Comparison of ENCODE assay signal across 13 cellular contexts in the genomic region with DNA sequence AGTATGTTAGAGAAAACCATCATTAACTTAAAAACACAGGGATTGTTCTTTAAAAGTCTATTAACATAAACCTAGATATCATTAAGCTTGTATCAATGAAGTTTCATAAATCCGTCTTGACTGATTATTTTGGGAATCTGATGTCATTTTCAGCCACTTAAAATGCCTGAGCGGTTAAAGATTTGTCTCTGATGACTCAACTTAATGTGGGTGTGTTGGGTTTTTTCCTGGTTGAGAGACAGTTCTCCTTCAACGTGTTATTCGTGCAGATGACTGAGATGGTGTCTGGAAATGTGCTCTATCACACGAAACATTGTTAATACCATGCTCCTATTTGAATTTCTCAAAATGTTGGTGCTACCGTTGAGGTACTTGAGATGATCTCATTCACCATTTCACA.
DNase-seq lines count a peak whose midpoint lies in the region; ATAC-seq and TF ChIP-seq lines count a peak whose summit lies in the region.
"Had no signal": no experiment of that assay in that cellular context is flagged by ENCODE, and none has a peak within 500 bp of the region (broad histone marks: within the 10 kb centered on the region; RNA-seq: fewer than 3 reads in every experiment).

No MANE protein-coding gene starts in this region.

- H3K27me3 Mint-ChIP-seq in activated CD8-positive, alpha-beta T cell treated with anti-CD3 and anti-CD28 coated beads for 36 hours, result no peaks in the 10 kb centered on the region
- H3K27me3 Mint-ChIP-seq: effector memory CD8-positive, alpha-beta T cell had no signal

- no peak overlapping the region for H3K4me2 ChIP-seq in mammary epithelial cell (ENCODE audit: insufficient read depth, low read depth, low read length)

- H3K27ac ChIP-seq in mammary epithelial cell (ENCODE audit: insufficient read depth, low read depth, low read length), result no peak overlapping the region

- H3K9ac ChIP-seq in mammary epithelial cell (ENCODE audit: insufficient read depth, low read length), result no peak overlapping the region

- H3K4me1 ChIP-seq in mammary epithelial cell (ENCODE audit: insufficient read depth, low read length), result no peaks in the 10 kb centered on the region

- no peak for TF ChIP-seq CTCF in GM10266 (IDR thresholded peaks at IDR 0.05; ENCODE audit: control insufficient read depth, insufficient read depth, low read depth, missing control alignments)
- no peak for TF ChIP-seq CTCF in mammary epithelial cell (conservative IDR thresholded peaks at IDR 0.05 in 1 of 2, IDR thresholded peaks at IDR 0.05 in 1 of 2; ENCODE audit: extremely low read depth in 1 of 2, insufficient read depth in 1 of 2, low read depth in 1 of 2, low read length in 2 of 2)
- TF ChIP-seq CTCF in activated CD8-positive, alpha-beta T cell treated with anti-CD3 and anti-CD28 coated beads for 36 hours (IDR thresholded peaks at IDR 0.05), result no peak
- TF ChIP-seq CTCF in foreskin fibroblast (IDR thresholded peaks at IDR 0.05; ENCODE audit: low read depth, low read length), result no peak

- intact Hi-C loops in mammary epithelial cell (cut with micrococcal nuclease), result no loop called here
- intact Hi-C loops in activated CD8-positive, alpha-beta T cell treated with anti-CD3 and anti-CD28 coated beads for 36 hours (cut with micrococcal nuclease), result no loop called here

- no peak overlapping the region for H3K27ac Mint-ChIP-seq in activated CD8-positive, alpha-beta T cell treated with anti-CD3 and anti-CD28 coated beads for 36 hours
- H3K27ac Mint-ChIP-seq: effector memory CD8-positive, alpha-beta T cell had no signal

- dilution Hi-C loops in mammary epithelial cell (cut with HindIII; ENCODE audit: low sequenced_read_pairs), result no loop called here

- in situ Hi-C loops in mammary epithelial cell (cut with MboI; ENCODE audit: low sequenced_read_pairs in 2 of 2), result no loop called here

- H3K9me3 Mint-ChIP-seq in activated CD8-positive, alpha-beta T cell treated with anti-CD3 and anti-CD28 coated beads for 36 hours, result no peaks in the 10 kb centered on the region

- H3K9me3 ChIP-seq in mammary epithelial cell (replicated peaks; ENCODE audit: insufficient read depth, low read length), result no peaks in the 10 kb centered on the region

- no peaks in the 10 kb centered on the region for H3K36me3 Mint-ChIP-seq in activated CD8-positive, alpha-beta T cell treated with anti-CD3 and anti-CD28 coated beads for 36 hours (ENCODE audit: low read depth)

- DNase-seq in GM10266 (ENCODE audit: extremely low spot score) (peak; percentile 15), mammary epithelial cell (peak; percentile 37), putamen (ENCODE audit: low spot score) (peak; percentile 70), NCI-H187 treated with DMSO at 0.1 percent for 48 hours (lab: John Stamatoyannopoulos, UW) (no peak), foreskin fibroblast (no peak)
- DNase-seq in activated CD8-positive, alpha-beta T cell treated with anti-CD3 and anti-CD28 coated beads for 36 hours, result no peak
- DNase-seq: activated gamma-delta T cell treated with Interleukin-2 at 50 U/mL for 16 hours; C1 segment of cervical spinal cord; effector memory CD8-positive, alpha-beta T cell; H7; NCI-H2107; retina had no signal

- H3K79me2 ChIP-seq in mammary epithelial cell (ENCODE audit: insufficient read depth, low read length), result no peaks in the 10 kb centered on the region

- WGBS in mammary epithelial cell (ENCODE audit: low coverage, missing lambda C conversion rate), result 84% methylated on average over 6 of the region's 6 CpGs

- peak; percentile 28 for ATAC-seq in HG02852 (IDR thresholded peaks at IDR 0.05; ENCODE audit: unreplicated experiment)
- ATAC-seq in activated CD8-positive, alpha-beta T cell treated with anti-CD3 and anti-CD28 coated beads for 36 hours, result no peak
- ATAC-seq: effector memory CD8-positive, alpha-beta T cell had no signal

- BruUV-seq in mammary epithelial cell (replicated peaks; lab: Mats Ljungman, UMichigan), result no TSS peak

- H3K27me3 ChIP-seq in mammary epithelial cell (ENCODE audit: insufficient read depth, low read length), result no peaks in the 10 kb centered on the region

- POLR2A ChIA-PET in activated CD8-positive, alpha-beta T cell treated with anti-CD3 and anti-CD28 coated beads for 36 hours (lab: Charles Lee), result no interaction called here

- H3K4me1 Mint-ChIP-seq in activated CD8-positive, alpha-beta T cell treated with anti-CD3 and anti-CD28 coated beads for 36 hours (ENCODE audit: low read depth), result peaks cover 3% of the 10 kb centered on the region

- no peaks in the 10 kb centered on the region for H3K36me3 ChIP-seq in mammary epithelial cell (ENCODE audit: insufficient read depth, low read length)

- H2AFZ ChIP-seq in mammary epithelial cell (ENCODE audit: low read depth, low read length), result no peak overlapping the region

- CTCF ChIA-PET in mammary epithelial cell (lab: Charles Lee; ENCODE audit: low non-redundant PET), result no interaction called here
- CTCF ChIA-PET in activated CD8-positive, alpha-beta T cell treated with anti-CD3 and anti-CD28 coated beads for 36 hours (lab: Charles Lee), result no interaction called here

- H4K20me1 ChIP-seq in mammary epithelial cell (ENCODE audit: insufficient read depth, low read length), result no peaks in the 10 kb centered on the region

- H3K4me3 ChIP-seq in mammary epithelial cell (replicated peaks in 1 of 3; ENCODE audit: insufficient read depth in 1 of 3, low read depth in 2 of 3, low read length in 3 of 3) (no peak overlapping the region), foreskin fibroblast (ENCODE audit: low read depth in 1 of 2, low read length in 2 of 2) (no peak overlapping the region)

- H3K4me3 Mint-ChIP-seq in activated CD8-positive, alpha-beta T cell treated with anti-CD3 and anti-CD28 coated beads for 36 hours, result no peak overlapping the region
- H3K4me3 Mint-ChIP-seq: effector memory CD8-positive, alpha-beta T cell had no signal

Comparison
In these comparisons a context has a peak if more than half of its experiments do, and no peak if none do; other contexts are left out.
1. DNase-seq: peak in GM10266 (single experiment), mammary epithelial cell (single experiment) and putamen (single experiment); none in NCI-H187 treated with DMSO at 0.1 percent for 48 hours (single experiment), activated CD8-positive, alpha-beta T cell treated with anti-CD3 and anti-CD28 coated beads for 36 hours (single experiment) and foreskin fibroblast (0 of 2).